In the genomic region with DNA sequence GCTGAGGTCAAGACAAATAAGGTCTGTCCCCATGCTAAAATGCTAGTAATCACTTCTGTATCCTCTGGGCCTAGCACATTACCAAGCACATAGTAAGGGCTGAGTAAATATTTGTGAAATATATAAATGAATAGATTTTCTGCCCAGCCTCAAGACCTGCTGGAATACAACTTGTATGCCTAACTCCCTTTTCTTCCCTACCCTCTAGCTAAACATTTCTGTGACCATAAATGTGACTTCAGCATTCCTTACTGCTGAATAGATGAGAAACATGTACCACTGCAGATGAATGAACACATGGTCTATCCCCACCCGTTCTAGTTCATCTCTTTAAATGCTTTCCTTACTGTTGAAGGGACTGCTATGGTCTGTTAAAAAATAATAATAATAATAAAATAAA, we compare ENCODE assay signal across 23 cellular contexts.
DNase-seq lines count a peak whose midpoint lies in the region; ATAC-seq and TF ChIP-seq lines count a peak whose summit lies in the region.
"Had no signal": no experiment of that assay in that cellular context is flagged by ENCODE, and none has a peak within 500 bp of the region (broad histone marks: within the 10 kb centered on the region; RNA-seq: fewer than 3 reads in every experiment).

No MANE protein-coding gene starts in this region.

- TF ChIP-seq CTCF in transverse colon (IDR thresholded peaks at IDR 0.05) (no peak), adrenal gland (IDR thresholded peaks at IDR 0.05) (no peak)

- H3K4me1 Mint-ChIP-seq in activated T-helper 17 cell treated with anti-CD3 and anti-CD28 coated beads, Interleukin-2, amount 50 U/mL, for 72 hours, result no peaks in the 10 kb centered on the region
- H3K4me1 Mint-ChIP-seq: CD14-positive monocyte; IgD-negative memory B cell; stimulated activated effector memory CD8-positive, alpha-beta T cell treated with anti-CD3 and anti-CD28 coated beads, Interleukin-12 subunit alpha, Interleukin-12 subunit beta, amount 100 ng/mL, for 72 hours had no signal

- no peaks in the 10 kb centered on the region for H3K27me3 Mint-ChIP-seq in activated T-helper 17 cell treated with anti-CD3 and anti-CD28 coated beads, Interleukin-2, amount 50 U/mL, for 72 hours
- H3K27me3 Mint-ChIP-seq: activated CD8-positive, alpha-beta T cell treated with anti-CD3 and anti-CD28 coated beads for 36 hours; activated T-cell treated with anti-CD3 and anti-CD28 coated beads, Interleukin-2, amount 50 U/mL, for 24 hours; IgD-negative memory B cell had no signal

- peaks cover 6% of the 10 kb centered on the region for H3K36me3 Mint-ChIP-seq in activated T-helper 17 cell treated with anti-CD3 and anti-CD28 coated beads, Interleukin-2, amount 50 U/mL, for 72 hours (ENCODE audit: low read depth)
- H3K36me3 Mint-ChIP-seq: stimulated activated effector memory CD8-positive, alpha-beta T cell treated with anti-CD3 and anti-CD28 coated beads, Interleukin-12 subunit alpha, Interleukin-12 subunit beta, amount 100 ng/mL, for 72 hours had no signal

- H3K27me3 ChIP-seq in transverse colon (no peaks in the 10 kb centered on the region), adrenal gland (no peaks in the 10 kb centered on the region)
- H3K27me3 ChIP-seq: right atrium auricular region, tibial artery had no signal

- ATAC-seq in left colon (peak; percentile 51), HG03095 (IDR thresholded peaks at IDR 0.05; ENCODE audit: unreplicated experiment) (no peak)
- no peak for ATAC-seq in activated T-helper 17 cell treated with anti-CD3 and anti-CD28 coated beads, Interleukin-2, amount 50 U/mL, for 72 hours (replicated peaks)
- ATAC-seq: activated CD8-positive, alpha-beta T cell treated with anti-CD3 and anti-CD28 coated beads for 36 hours; HCT116; stimulated activated effector memory CD8-positive, alpha-beta T cell treated with anti-CD3 and anti-CD28 coated beads, Interleukin-12 subunit alpha, Interleukin-12 subunit beta, amount 100 ng/mL, for 72 hours had no signal

- H3K9me3 Mint-ChIP-seq in activated T-helper 17 cell treated with anti-CD3 and anti-CD28 coated beads, Interleukin-2, amount 50 U/mL, for 72 hours, result peaks cover 4% of the 10 kb centered on the region
- H3K9me3 Mint-ChIP-seq: IgD-negative memory B cell; stimulated activated effector memory CD8-positive, alpha-beta T cell treated with anti-CD3 and anti-CD28 coated beads, Interleukin-12 subunit alpha, Interleukin-12 subunit beta, amount 100 ng/mL, for 72 hours had no signal

- TF ChIP-seq EP300 in transverse colon (IDR thresholded peaks at IDR 0.05; ENCODE audit: low read depth), result no peak

- WGBS in transverse colon (ENCODE audit: low coverage in 1 of 2), 2 donors, result 0% methylated on average over 1 of the region's 1 CpG
- WGBS in adrenal gland, 4 donors, result 0 to 49% (median 0%) methylated on average over 1 of the region's 1 CpG

- H3K36me3 ChIP-seq in transverse colon (no peaks in the 10 kb centered on the region), adrenal gland (replicated peaks in 1 of 2) (no peaks in the 10 kb centered on the region)
- H3K36me3 ChIP-seq: right atrium auricular region had no signal

- no peak overlapping the region for H3K4me3 ChIP-seq in transverse colon
- no peak overlapping the region for H3K4me3 ChIP-seq in adrenal gland
- H3K4me3 ChIP-seq: coronary artery, PC-9, right atrium auricular region, tibial artery had no signal

- intact Hi-C loops in left colon (cut with DNase I, micrococcal nuclease), result no loop called here
- intact Hi-C loops in transverse colon (cut with DNase I; ENCODE audit: low total_unique reads), result no loop called here
- intact Hi-C loops in adrenal gland (cut with DNase I), result no loop called here

- H3K9me3 ChIP-seq in transverse colon (no peaks in the 10 kb centered on the region), adrenal gland (replicated peaks in 1 of 3) (no peaks in the 10 kb centered on the region)
- H3K9me3 ChIP-seq: right atrium auricular region had no signal

- DNase-seq in H4 (ENCODE audit: low spot score) (peak; percentile 66), amniotic epithelial cell (ENCODE audit: low read depth) (peak; percentile 28), left colon (no peak), transverse colon (no peak), adrenal gland (no peak)
- DNase-seq: activated CD8-positive, alpha-beta T cell treated with anti-CD3 and anti-CD28 coated beads for 36 hours; activated naive CD4-positive, alpha-beta T cell treated with anti-CD3 and anti-CD28 coated beads, Interleukin-2, amount 50 U/mL, for 16 hours; activated T-cell treated with anti-CD3 and anti-CD28 coated beads, Interleukin-2, amount 50 U/mL, for 24 hours; NCI-H226; occipital lobe; PC-9; T-helper 2 cell; tibial artery had no signal

- TF ChIP-seq POLR2A in transverse colon (IDR thresholded peaks at IDR 0.05) (no peak), adrenal gland (IDR thresholded peaks at IDR 0.05) (no peak)

- H3K27ac Mint-ChIP-seq in activated T-helper 17 cell treated with anti-CD3 and anti-CD28 coated beads, Interleukin-2, amount 50 U/mL, for 72 hours, result no peak overlapping the region
- H3K27ac Mint-ChIP-seq: activated CD8-positive, alpha-beta T cell treated with anti-CD3 and anti-CD28 coated beads for 36 hours; activated T-cell treated with anti-CD3 and anti-CD28 coated beads, Interleukin-2, amount 50 U/mL, for 24 hours; brain; CD14-positive monocyte; IgD-negative memory B cell; stimulated activated effector memory CD8-positive, alpha-beta T cell treated with anti-CD3 and anti-CD28 coated beads, Interleukin-12 subunit alpha, Interleukin-12 subunit beta, amount 100 ng/mL, for 72 hours had no signal

- H3K27ac ChIP-seq in transverse colon, result peak overlapping the region in 3 of 4 donors; percentile 1 to 32 (median 14)
- no peak overlapping the region for H3K27ac ChIP-seq in adrenal gland
- H3K27ac ChIP-seq: coronary artery, HL-60, PC-9, right atrium auricular region, tibial artery had no signal

- H3K4me1 ChIP-seq in transverse colon (peaks cover 0 to 17% (median 6%) of the 10 kb centered on the region in 4 donors), adrenal gland (replicated peaks in 1 of 2) (peaks cover 0 to 6% of the 10 kb centered on the region in 2 donors)
- H3K4me1 ChIP-seq: right atrium auricular region, tibial artery had no signal

- no peak overlapping the region for H3K4me3 Mint-ChIP-seq in activated T-helper 17 cell treated with anti-CD3 and anti-CD28 coated beads, Interleukin-2, amount 50 U/mL, for 72 hours
- H3K4me3 Mint-ChIP-seq: activated CD8-positive, alpha-beta T cell treated with anti-CD3 and anti-CD28 coated beads for 36 hours; activated T-cell treated with anti-CD3 and anti-CD28 coated beads, Interleukin-2, amount 50 U/mL, for 24 hours; brain; CD14-positive monocyte; IgD-negative memory B cell; stimulated activated effector memory CD8-positive, alpha-beta T cell treated with anti-CD3 and anti-CD28 coated beads, Interleukin-12 subunit alpha, Interleukin-12 subunit beta, amount 100 ng/mL, for 72 hours had no signal

- in situ Hi-C loops in transverse colon (cut with MboI; ENCODE audit: low pct_ligation_motif_present in 1 of 4, low pct_unique_long_range_greater_than_20kb in 1 of 4, low sequenced_read_pairs in 3 of 4), result no loop called here

Comparison
In these comparisons a context has a peak if more than half of its experiments do, and no peak if none do; other contexts are left out.
1. DNase-seq: peak in H4 (single experiment) and amniotic epithelial cell (single experiment); none in left colon (0 of 2), transverse colon (single experiment) and adrenal gland (0 of 7).
2. H3K27ac ChIP-seq: peak in transverse colon (3 of 4); none in adrenal gland (0 of 5).